21 cellular contexts compared by ENCODE assay signal in the genomic region with DNA sequence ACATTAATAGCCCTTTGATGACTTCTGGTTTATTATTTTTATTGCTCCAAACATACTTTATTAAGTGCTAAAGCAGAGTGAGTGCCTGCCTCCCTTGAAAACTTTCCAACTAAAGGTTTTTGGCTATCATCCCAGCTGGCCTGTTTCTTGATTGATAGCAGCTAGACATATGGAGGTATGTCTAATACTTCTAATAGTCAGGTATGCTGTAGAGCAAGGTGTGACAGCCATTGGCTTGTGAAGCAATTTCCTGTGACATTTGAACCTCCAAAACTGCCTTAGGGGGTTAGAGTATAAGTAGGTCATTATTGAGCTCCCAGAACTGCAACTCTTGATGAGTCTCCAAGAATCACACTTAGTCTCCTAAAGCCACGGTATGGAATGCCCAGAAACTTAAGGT. TPM values are rescaled to one million over a fixed set of nuclear protein-coding genes. Genes with fewer than 3 reads are reported as not detected.
DNase-seq lines count a peak whose midpoint lies in the region; ATAC-seq, FAIRE-seq and TF ChIP-seq lines count a peak whose summit lies in the region.
"Had no signal": no experiment of that assay in that cellular context is flagged by ENCODE, and none has a peak within 500 bp of the region (broad histone marks: within the 10 kb centered on the region; RNA-seq: fewer than 3 reads in every experiment).

No MANE protein-coding gene starts in this region.

- no peaks in the 10 kb centered on the region for H3K4me1 ChIP-seq in small intestine (ENCODE audit: control insufficient read depth in 2 of 2, insufficient read depth in 1 of 2, low read depth in 1 of 2, low read length in 1 of 2)
- peaks cover 23% of the 10 kb centered on the region for H3K4me1 ChIP-seq in suprapubic skin

- DNase-seq in DMS 273 (lab: John Stamatoyannopoulos, UW; ENCODE audit: unreplicated experiment) (peak; percentile 1), DMS 273 treated with DMSO at 0.1 percent for 48 hours (lab: John Stamatoyannopoulos, UW) (no peak), T-helper 17 cell (no peak), small intestine (peak; percentile 3), suprapubic skin (ENCODE audit: low spot score in 2 of 2) (no peak)
- DNase-seq in natural killer cell treated with Interleukin-12 subunit alpha and Interleukin-12 subunit beta and Interleukin-15 and Interleukin-18, amount 100 ng/mL, for 72 hours (ENCODE audit: low spot score), result no peak
- DNase-seq: DMS153, GDM1, NCI-H1417 treated with DMSO at 0.1 percent for 48 hours, NCI-H187 treated with DMSO at 0.1 percent for 48 hours, NCI-H345, NCI-H524 treated with DMSO at 0.1 percent for 48 hours, Right ventricle myocardium superior had no signal

- peak overlapping the region; percentile 0 for H3K27ac Mint-ChIP-seq in T-helper 17 cell
- no peak overlapping the region for H3K27ac Mint-ChIP-seq in natural killer cell treated with Interleukin-12 subunit alpha and Interleukin-12 subunit beta and Interleukin-15 and Interleukin-18, amount 100 ng/mL, for 72 hours
- H3K27ac Mint-ChIP-seq: GM23338 had no signal

- H3K9me3 ChIP-seq in T-helper 17 cell (ENCODE audit: control insufficient read depth, low read length, poor library complexity, severe bottlenecking) (peaks cover under 1% of the 10 kb centered on the region), small intestine (ENCODE audit: control insufficient read depth, low read depth) (no peaks in the 10 kb centered on the region), suprapubic skin (no peaks in the 10 kb centered on the region)

- H3K27ac ChIP-seq in small intestine (ENCODE audit: low read depth in 1 of 2, low read length in 1 of 2), result no peak overlapping the region
- H3K27ac ChIP-seq in suprapubic skin, result no peak overlapping the region
- H3K27ac ChIP-seq: 22Rv1, SK-N-MC had no signal

- H3K4me3 ChIP-seq in small intestine (ENCODE audit: low read depth in 1 of 2, low read length in 2 of 2) (no peak overlapping the region), suprapubic skin (no peak overlapping the region)
- H3K4me3 ChIP-seq: GM23338, K562, SK-N-MC had no signal

- no peak for TF ChIP-seq CTCF in suprapubic skin (IDR thresholded peaks at IDR 0.05)

- no peak for FAIRE-seq in small intestine (lab: Jason Lieb, UNC)
- FAIRE-seq: K562 had no signal

- no peak for TF ChIP-seq POLR2A in suprapubic skin (IDR thresholded peaks at IDR 0.05)

- H3K27me3 ChIP-seq in small intestine (ENCODE audit: control insufficient read depth in 2 of 2, insufficient read depth in 2 of 2, low read length in 2 of 2), result no peaks in the 10 kb centered on the region
- no peaks in the 10 kb centered on the region for H3K27me3 ChIP-seq in suprapubic skin

- no peaks in the 10 kb centered on the region for H3K27me3 Mint-ChIP-seq in T-helper 17 cell
- no peaks in the 10 kb centered on the region for H3K27me3 Mint-ChIP-seq in natural killer cell treated with Interleukin-12 subunit alpha and Interleukin-12 subunit beta and Interleukin-15 and Interleukin-18, amount 100 ng/mL, for 72 hours

- peaks cover 0 to 4% of the 10 kb centered on the region in 2 donors for H3K36me3 ChIP-seq in small intestine (ENCODE audit: control insufficient read depth in 2 of 2, insufficient read depth in 2 of 2, low read length in 2 of 2)
- peaks cover 17% of the 10 kb centered on the region for H3K36me3 ChIP-seq in suprapubic skin

- H3K4me1 Mint-ChIP-seq in T-helper 17 cell, result peaks cover 29% of the 10 kb centered on the region
- peaks cover 35 to 41% of the 10 kb centered on the region in 2 donors for H3K4me1 Mint-ChIP-seq in natural killer cell treated with Interleukin-12 subunit alpha and Interleukin-12 subunit beta and Interleukin-15 and Interleukin-18, amount 100 ng/mL, for 72 hours (ENCODE audit: low read depth in 2 of 2)
- H3K4me1 Mint-ChIP-seq: GM23338 had no signal

- ATAC-seq in T-helper 17 cell, result no peak
- ATAC-seq in esophagus mucosa, result peak; percentile 92
- ATAC-seq in natural killer cell treated with Interleukin-12 subunit alpha and Interleukin-12 subunit beta and Interleukin-15 and Interleukin-18, amount 100 ng/mL, for 72 hours, result no peak
- no peak for ATAC-seq in GM19463 (IDR thresholded peaks at IDR 0.05; ENCODE audit: unreplicated experiment)
- ATAC-seq: GM23338, HCT116, K562, Panc1 had no signal

- 84 to 91% (median 86%) methylated on average over 1 of the region's 1 CpG for WGBS in small intestine, 3 donors
- WGBS in suprapubic skin, result 38% methylated on average over 1 of the region's 1 CpG

- H3K36me3 Mint-ChIP-seq in T-helper 17 cell (ENCODE audit: low read depth), result peaks cover 19% of the 10 kb centered on the region
- H3K36me3 Mint-ChIP-seq in natural killer cell treated with Interleukin-12 subunit alpha and Interleukin-12 subunit beta and Interleukin-15 and Interleukin-18, amount 100 ng/mL, for 72 hours, result peaks cover 37% of the 10 kb centered on the region

- H3K9me3 Mint-ChIP-seq in natural killer cell treated with Interleukin-12 subunit alpha and Interleukin-12 subunit beta and Interleukin-15 and Interleukin-18, amount 100 ng/mL, for 72 hours, result no peaks in the 10 kb centered on the region
- H3K9me3 Mint-ChIP-seq: GM23338 had no signal

- TF ChIP-seq EP300 in suprapubic skin (IDR thresholded peaks at IDR 0.05), result no peak

- H3K4me3 Mint-ChIP-seq in T-helper 17 cell, result no peak overlapping the region
- H3K4me3 Mint-ChIP-seq in natural killer cell treated with Interleukin-12 subunit alpha and Interleukin-12 subunit beta and Interleukin-15 and Interleukin-18, amount 100 ng/mL, for 72 hours, result no peak overlapping the region
- H3K4me3 Mint-ChIP-seq: GM23338 had no signal

RNA-seq across cellular contexts. Expression of a gene that starts 55.8 kb away (rescaled TPM):
- total RNA-seq in T-helper 17 cell, result not detected
- 1.1 TPM for total RNA-seq in esophagus mucosa
- polyA plus RNA-seq in small intestine, result under 1 TPM in 2 of 3 donors, not detected in 1; 0.27 to 0.72 TPM
- total RNA-seq in suprapubic skin, result 1 to 10 TPM; 1.6 to 2.3 (median 1.7) TPM
- not detected for total RNA-seq in natural killer cell treated with Interleukin-12 subunit alpha and Interleukin-12 subunit beta and Interleukin-15 and Interleukin-18, amount 100 ng/mL, for 72 hours

Comparison
In these comparisons a context has a peak if more than half of its experiments do, and no peak if none do; other contexts are left out.
1. DNase-seq: peak in DMS 273 (single experiment) and small intestine (single experiment); none in DMS 273 treated with DMSO at 0.1 percent for 48 hours (single experiment), T-helper 17 cell (0 of 3), suprapubic skin (0 of 2) and natural killer cell treated with Interleukin-12 subunit alpha and Interleukin-12 subunit beta and Interleukin-15 and Interleukin-18, amount 100 ng/mL, for 72 hours (single experiment).